ENCODE assay signal across 19 cellular contexts in genomic region chr17:422196-422930, GRCh38.
"Had no signal": no experiment of that assay in that cellular context is flagged by ENCODE, and none has a peak within 500 bp of the region (broad histone marks: within the 10 kb centered on the region; RNA-seq: fewer than 3 reads in every experiment).

No MANE protein-coding gene starts in this region.

- DNase-seq: activated CD4-positive, alpha-beta memory T cell treated with anti-CD3 and anti-CD28 coated beads for 36 hours; activated CD4-positive, alpha-beta T cell treated with anti-CD3 and anti-CD28 coated beads for 36 hours; activated gamma-delta T cell; activated naive CD8-positive, alpha-beta T cell treated with anti-CD3 and anti-CD28 coated beads for 36 hours; activated T-cell treated with anti-CD3 and anti-CD28 coated beads, Interleukin-2, amount 50 U/mL, for 4 hours; anterior cingulate cortex; brain microvascular endothelial cell; cortex of kidney; effector CD4-positive, alpha-beta T cell; foreskin fibroblast; hippocampal formation; kidney glomerular epithelial cell; lower lobe of right lung; sigmoid colon; spleen; stomach; testis; WERI-Rb-1 had no signal

- H3K9ac ChIP-seq: parathyroid adenoma had no signal

- H3K9me3 ChIP-seq: lower lobe of right lung, sigmoid colon, spleen, stomach, testis had no signal

- H3K4me1 ChIP-seq: lower lobe of right lung, sigmoid colon, testis had no signal

- H3K27ac ChIP-seq: brain microvascular endothelial cell, lower lobe of right lung, sigmoid colon, spleen, stomach, testis had no signal

- H3K27me3 ChIP-seq: brain microvascular endothelial cell, sigmoid colon, testis had no signal

- H3K4me3 ChIP-seq: lower lobe of right lung, sigmoid colon, spleen, stomach, testis had no signal

- H3K36me3 ChIP-seq: brain microvascular endothelial cell, lower lobe of right lung, sigmoid colon, spleen, stomach, WERI-Rb-1 had no signal
